In the genomic region with DNA sequence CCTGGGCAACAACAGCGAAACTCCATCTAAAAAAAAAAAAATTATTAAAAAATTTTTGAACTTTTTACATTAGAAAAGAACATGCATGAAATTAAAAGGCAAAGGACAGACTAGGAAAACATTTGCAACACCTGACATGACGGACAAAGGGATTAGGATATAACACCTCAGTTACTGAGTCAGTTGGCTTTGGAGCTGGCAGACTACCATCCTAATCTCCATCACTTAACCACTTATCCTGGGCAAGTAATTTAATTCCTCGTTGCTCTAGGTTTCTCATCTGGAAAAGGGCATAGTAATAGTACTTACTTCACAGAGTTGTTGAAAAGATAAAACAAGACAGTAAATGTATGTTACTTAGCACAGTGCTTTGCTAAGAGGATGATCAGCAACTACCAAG, we compare ENCODE assay signal across 24 cellular contexts.
"Had no signal": no experiment of that assay in that cellular context is flagged by ENCODE, and none has a peak within 500 bp of the region (broad histone marks: within the 10 kb centered on the region; RNA-seq: fewer than 3 reads in every experiment).

No MANE protein-coding gene starts in this region.

- DNase-seq: hypothalamus; islet precursor cell; left ventricle myocardium inferior; mesendoderm; naive B cell; natural killer cell; nephron progenitor cell; pancreas; retina; right cardiac atrium; small intestine; spleen; stimulated activated CD4-positive, alpha-beta T cell treated with anti-CD3 and anti-CD28 coated beads, Interleukin-4, amount 100 ng/mL, for 24 hours; stimulated activated naive CD4-positive, alpha-beta T cell; tibial artery; trophoblast cell; upper lobe of right lung had no signal

- H3K4me3 ChIP-seq: left ventricle myocardium inferior, lung, pancreas, prostate gland, spleen, suprapubic skin, thoracic aorta, tibial artery, upper lobe of right lung had no signal

- H3K27me3 Mint-ChIP-seq: naive B cell; stimulated activated naive CD8-positive, alpha-beta T cell treated with anti-CD3 and anti-CD28 coated beads, Interleukin-15, Interleukin-2, amounts not matched to agents 100 ng/mL and 50 ng/mL, for 24 hours had no signal

- H3K9me3 Mint-ChIP-seq: mesothelial cell of epicardium; naive B cell; natural killer cell; nephron progenitor cell; stimulated activated effector memory CD8-positive, alpha-beta T cell treated with anti-CD3 and anti-CD28 coated beads, Interleukin-12 subunit alpha, Interleukin-12 subunit beta, amount 100 ng/mL, for 72 hours; stimulated activated naive CD8-positive, alpha-beta T cell treated with anti-CD3 and anti-CD28 coated beads, Interleukin-15, Interleukin-2, amounts not matched to agents 100 ng/mL and 50 ng/mL, for 24 hours had no signal

- H3K4me1 Mint-ChIP-seq: mesothelial cell of epicardium, nephron progenitor cell had no signal

- H3K27ac Mint-ChIP-seq: mesothelial cell of epicardium; naive B cell; natural killer cell; nephron progenitor cell; stimulated activated effector memory CD8-positive, alpha-beta T cell treated with anti-CD3 and anti-CD28 coated beads, Interleukin-12 subunit alpha, Interleukin-12 subunit beta, amount 100 ng/mL, for 72 hours; stimulated activated naive CD8-positive, alpha-beta T cell treated with anti-CD3 and anti-CD28 coated beads, Interleukin-15, Interleukin-2, amounts not matched to agents 100 ng/mL and 50 ng/mL, for 24 hours had no signal

- H3K36me3 Mint-ChIP-seq: natural killer cell had no signal

- H3K27ac ChIP-seq: left ventricle myocardium inferior, pancreas, prostate gland, spleen, suprapubic skin, thoracic aorta, tibial artery, upper lobe of right lung had no signal

- H3K4me3 Mint-ChIP-seq: mesothelial cell of epicardium; naive B cell; natural killer cell; nephron progenitor cell; stimulated activated effector memory CD8-positive, alpha-beta T cell treated with anti-CD3 and anti-CD28 coated beads, Interleukin-12 subunit alpha, Interleukin-12 subunit beta, amount 100 ng/mL, for 72 hours; stimulated activated naive CD8-positive, alpha-beta T cell treated with anti-CD3 and anti-CD28 coated beads, Interleukin-15, Interleukin-2, amounts not matched to agents 100 ng/mL and 50 ng/mL, for 24 hours had no signal

- H3K9me3 ChIP-seq: left ventricle myocardium inferior, pancreas, prostate gland, spleen, suprapubic skin, thoracic aorta, tibial artery, upper lobe of right lung had no signal
